14 cellular contexts compared by ENCODE assay signal in the genomic region with DNA sequence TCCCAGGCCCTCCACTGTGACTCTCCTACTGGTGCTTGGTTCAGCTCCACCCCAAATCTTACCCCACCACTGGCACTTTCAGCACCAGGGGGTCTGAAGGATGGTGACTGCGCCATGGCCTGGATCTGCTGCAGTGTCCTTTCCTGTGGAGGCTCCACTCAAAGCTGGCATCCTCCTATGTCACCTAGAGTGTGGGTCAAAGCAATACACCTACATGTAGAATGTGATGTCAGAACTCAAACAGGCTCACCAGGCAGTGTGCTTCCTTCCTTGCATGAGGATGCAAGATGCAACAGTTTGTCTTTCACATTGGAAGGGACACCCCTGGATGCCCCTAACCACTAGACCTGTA. TPM values are rescaled to one million over a fixed set of nuclear protein-coding genes. Genes with fewer than 3 reads are reported as not detected.
DNase-seq lines count a peak whose midpoint lies in the region; ATAC-seq and TF ChIP-seq lines count a peak whose summit lies in the region.
"Had no signal": no experiment of that assay in that cellular context is flagged by ENCODE, and none has a peak within 500 bp of the region (broad histone marks: within the 10 kb centered on the region; RNA-seq: fewer than 3 reads in every experiment).

No MANE protein-coding gene starts in this region.

- peak overlapping the region; percentile 69 to 100 (median 100) for H3K27ac Mint-ChIP-seq in CD8-positive, alpha-beta memory T cell
- H3K27ac Mint-ChIP-seq in activated naive CD8-positive, alpha-beta T cell treated with anti-CD3 and anti-CD28 coated beads, Interleukin-2, amount 10 ng/mL, durations not matched to agents 7 days and 5 days, result peak overlapping the region; percentile 47

- H3K4me3 ChIP-seq in CD8-positive, alpha-beta memory T cell (ENCODE audit: low read length), result peak overlapping the region; percentile 92
- H3K4me3 ChIP-seq in neutrophil (ENCODE audit: low read depth in 1 of 2, low read length in 1 of 2), result peak overlapping the region in 1 of 2 experiments; percentile 81
- H3K4me3 ChIP-seq: testis had no signal

- CTCF ChIA-PET in CD8-positive, alpha-beta memory T cell (lab: Charles Lee), result no interaction called here

- DNase-seq in CD8-positive, alpha-beta memory T cell, result no peak
- no peak for DNase-seq in activated naive CD8-positive, alpha-beta T cell treated with anti-CD3 and anti-CD28 coated beads, Interleukin-2, amount 10 ng/mL, durations not matched to agents 7 days and 5 days
- DNase-seq in nucleus accumbens (lab: John Stamatoyannopoulos, UW), result no peak
- DNase-seq in NCI-H526 (lab: John Stamatoyannopoulos, UW), result no peak
- DNase-seq in NCI-H1417 (lab: John Stamatoyannopoulos, UW), result no peak
- DNase-seq in mesenteric fat pad (ENCODE audit: low spot score), result no peak
- DNase-seq: caudate nucleus, COR-L47, left cardiac atrium, testis, WERI-Rb-1 had no signal

- H3K4me1 ChIP-seq in CD8-positive, alpha-beta memory T cell (ENCODE audit: insufficient read depth, low read length), result peaks cover 72% of the 10 kb centered on the region
- peaks cover 30 to 32% of the 10 kb centered on the region in 2 experiments for H3K4me1 ChIP-seq in neutrophil (ENCODE audit: control insufficient read depth in 1 of 2, insufficient read depth in 1 of 2, low read depth in 1 of 2, low read length in 1 of 2)

- no peak for TF ChIP-seq CTCF in neutrophil (IDR thresholded peaks at IDR 0.05)

- peaks cover 15 to 70% (median 27%) of the 10 kb centered on the region in 3 donors for H3K36me3 Mint-ChIP-seq in CD8-positive, alpha-beta memory T cell
- peaks cover 42% of the 10 kb centered on the region for H3K36me3 Mint-ChIP-seq in activated naive CD8-positive, alpha-beta T cell treated with anti-CD3 and anti-CD28 coated beads, Interleukin-2, amount 10 ng/mL, durations not matched to agents 7 days and 5 days

- H3K4me3 Mint-ChIP-seq in CD8-positive, alpha-beta memory T cell, result peak overlapping the region; percentile 99 to 100 (median 99)
- peak overlapping the region; percentile 95 for H3K4me3 Mint-ChIP-seq in activated naive CD8-positive, alpha-beta T cell treated with anti-CD3 and anti-CD28 coated beads, Interleukin-2, amount 10 ng/mL, durations not matched to agents 7 days and 5 days
- H3K4me3 Mint-ChIP-seq: neural crest cell had no signal

- H3K9me3 ChIP-seq in CD8-positive, alpha-beta memory T cell (ENCODE audit: low read length), result no peaks in the 10 kb centered on the region
- H3K9me3 ChIP-seq in neutrophil, result no peaks in the 10 kb centered on the region
- H3K9me3 ChIP-seq: testis had no signal

- H3K27me3 ChIP-seq in CD8-positive, alpha-beta memory T cell (ENCODE audit: insufficient read depth, low read length, poor library complexity, severe bottlenecking), result no peaks in the 10 kb centered on the region
- no peaks in the 10 kb centered on the region for H3K27me3 ChIP-seq in neutrophil
- H3K27me3 ChIP-seq: testis had no signal

- peaks cover 0 to 1% of the 10 kb centered on the region in 2 donors for H3K27me3 Mint-ChIP-seq in CD8-positive, alpha-beta memory T cell
- no peaks in the 10 kb centered on the region for H3K27me3 Mint-ChIP-seq in activated naive CD8-positive, alpha-beta T cell treated with anti-CD3 and anti-CD28 coated beads, Interleukin-2, amount 10 ng/mL, durations not matched to agents 7 days and 5 days

- no peak overlapping the region for H3K27ac ChIP-seq in CD8-positive, alpha-beta memory T cell (ENCODE audit: low read depth, low read length)
- peak overlapping the region; percentile 60 for H3K27ac ChIP-seq in neutrophil
- H3K27ac ChIP-seq: testis, WERI-Rb-1 had no signal

- ATAC-seq in activated naive CD8-positive, alpha-beta T cell treated with anti-CD3 and anti-CD28 coated beads, Interleukin-2, amount 10 ng/mL, durations not matched to agents 7 days and 5 days (ENCODE audit: low read depth), result no peak
- ATAC-seq: left cardiac atrium had no signal

- no peaks in the 10 kb centered on the region for H3K36me3 ChIP-seq in CD8-positive, alpha-beta memory T cell (ENCODE audit: insufficient read depth, low read length)
- peaks cover 44% of the 10 kb centered on the region for H3K36me3 ChIP-seq in neutrophil
- H3K36me3 ChIP-seq: WERI-Rb-1 had no signal

- H3K4me1 Mint-ChIP-seq in CD8-positive, alpha-beta memory T cell, result peaks cover 81 to 90% (median 88%) of the 10 kb centered on the region in 3 donors
- peaks cover 50% of the 10 kb centered on the region for H3K4me1 Mint-ChIP-seq in activated naive CD8-positive, alpha-beta T cell treated with anti-CD3 and anti-CD28 coated beads, Interleukin-2, amount 10 ng/mL, durations not matched to agents 7 days and 5 days

- peak; percentile 49 for TF ChIP-seq POLR2A in GM19193 (IDR thresholded peaks at IDR 0.05; ENCODE audit: extremely low read depth, insufficient read depth, insufficient read length)

- H3K9me3 Mint-ChIP-seq in CD8-positive, alpha-beta memory T cell, result no peaks in the 10 kb centered on the region
- H3K9me3 Mint-ChIP-seq in activated naive CD8-positive, alpha-beta T cell treated with anti-CD3 and anti-CD28 coated beads, Interleukin-2, amount 10 ng/mL, durations not matched to agents 7 days and 5 days, result no peaks in the 10 kb centered on the region
- H3K9me3 Mint-ChIP-seq: neural crest cell had no signal

- POLR2A ChIA-PET in CD8-positive, alpha-beta memory T cell (lab: Charles Lee), result no interaction called here
- POLR2A ChIA-PET in activated naive CD8-positive, alpha-beta T cell treated with anti-CD3 and anti-CD28 coated beads, Interleukin-2, amount 10 ng/mL, durations not matched to agents 7 days and 5 days (lab: Charles Lee), result no interaction called here

RNA-seq across cellular contexts. Expression of a gene that starts 32.8 kb away (rescaled TPM):
- total RNA-seq in CD8-positive, alpha-beta memory T cell, result 10 to 100 TPM; 21.9 to 22.3 TPM
- 12.0 TPM for polyA plus RNA-seq in CD8-positive, alpha-beta memory T cell
- total RNA-seq in activated naive CD8-positive, alpha-beta T cell treated with anti-CD3 and anti-CD28 coated beads, Interleukin-2, amount 10 ng/mL, durations not matched to agents 7 days and 5 days, result 10 to 100 TPM; 41.5 to 42.8 TPM
- 4.5 TPM for total RNA-seq in mesenteric fat pad
